ENCODE assay signal across 27 cellular contexts in the genomic region with DNA sequence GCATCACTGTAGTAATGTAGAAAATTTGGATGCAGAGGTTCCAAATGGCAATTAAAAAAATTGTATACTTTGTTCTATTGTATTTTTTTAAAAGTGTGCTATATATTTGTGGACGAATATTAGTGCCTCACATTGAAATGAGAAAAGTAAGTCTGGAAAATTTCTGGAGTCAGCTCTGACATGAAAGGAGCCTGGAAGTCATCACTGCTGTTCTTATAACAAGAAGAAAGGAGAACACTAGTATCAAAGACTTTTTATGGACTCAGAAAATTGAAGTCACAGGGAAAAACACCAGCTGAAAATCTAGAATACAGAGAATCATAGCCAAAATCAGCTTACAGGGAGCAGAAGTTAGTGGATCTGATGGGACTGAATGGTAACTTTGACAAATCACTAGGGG.
"Had no signal": no experiment of that assay in that cellular context is flagged by ENCODE, and none has a peak within 500 bp of the region (broad histone marks: within the 10 kb centered on the region; RNA-seq: fewer than 3 reads in every experiment).

No MANE protein-coding gene starts in this region.

- H3K4me3 ChIP-seq: esophagus muscularis mucosa, gastrocnemius medialis had no signal

- H3K27ac ChIP-seq: brain microvascular endothelial cell, esophagus muscularis mucosa, foreskin keratinocyte, gastrocnemius medialis, VCaP had no signal

- H3K9me3 ChIP-seq: esophagus muscularis mucosa, gastrocnemius medialis had no signal

- H3K27me3 ChIP-seq: brain microvascular endothelial cell, esophagus muscularis mucosa, foreskin keratinocyte, gastrocnemius medialis had no signal

- ATAC-seq: activated CD8-positive, alpha-beta T cell treated with anti-CD3 and anti-CD28 coated beads for 36 hours; activated T-cell treated with anti-CD3 and anti-CD28 coated beads, Interleukin-2, amount 50 U/mL, for 4 hours; activated T-helper 17 cell treated with anti-CD3 and anti-CD28 coated beads, Interleukin-2, amount 50 U/mL, for 72 hours; effector memory CD8-positive, alpha-beta T cell; foreskin keratinocyte; gastrocnemius medialis; WTC11 had no signal

- DNase-seq: activated CD4-positive, alpha-beta T cell treated with anti-CD3 and anti-CD28 coated beads for 1 hour; activated CD4-positive, alpha-beta T cell treated with anti-CD3 and anti-CD28 coated beads for 4 hours; activated CD4-positive, alpha-beta T cell treated with anti-CD3 and anti-CD28 coated beads, Interleukin-2, amount 10 ng/mL, durations not matched to agents 7 days and 5 days; activated CD4-positive, alpha-beta T cell treated with anti-CD3 and anti-CD28 coated beads, Interleukin-2, amount 50 U/mL, for 48 hours; activated CD8-positive, alpha-beta memory T cell treated with anti-CD3 and anti-CD28 coated beads for 24 hours; activated CD8-positive, alpha-beta T cell treated with anti-CD3 and anti-CD28 coated beads for 36 hours; activated effector memory CD4-positive, alpha-beta T cell treated with Interleukin-2 at 50 U/mL for 16 hours; activated gamma-delta T cell treated with Interleukin-2 at 50 U/mL for 16 hours; activated naive CD4-positive, alpha-beta T cell treated with anti-CD3 and anti-CD28 coated beads, Interleukin-2, amount 50 U/mL, for 16 hours; activated naive CD4-positive, alpha-beta T cell treated with Interleukin-2 at 50 U/mL for 16 hours; activated T-cell treated with anti-CD3 and anti-CD28 coated beads, Interleukin-2, amount 50 U/mL, for 4 hours; amniotic stem cell; anterior cingulate cortex; brain microvascular endothelial cell; caudate nucleus; cortex of kidney; dermis blood vessel endothelial cell; effector CD4-positive, alpha-beta T cell; effector memory CD8-positive, alpha-beta T cell; erythroblast; foreskin keratinocyte; gastrocnemius medialis; T-helper 2 cell had no signal

- H3K36me3 ChIP-seq: brain microvascular endothelial cell, esophagus muscularis mucosa, gastrocnemius medialis had no signal

- H3K4me1 ChIP-seq: esophagus muscularis mucosa, foreskin keratinocyte, gastrocnemius medialis had no signal
